Comparison of ENCODE assay signal across 11 cellular contexts in the genomic region with DNA sequence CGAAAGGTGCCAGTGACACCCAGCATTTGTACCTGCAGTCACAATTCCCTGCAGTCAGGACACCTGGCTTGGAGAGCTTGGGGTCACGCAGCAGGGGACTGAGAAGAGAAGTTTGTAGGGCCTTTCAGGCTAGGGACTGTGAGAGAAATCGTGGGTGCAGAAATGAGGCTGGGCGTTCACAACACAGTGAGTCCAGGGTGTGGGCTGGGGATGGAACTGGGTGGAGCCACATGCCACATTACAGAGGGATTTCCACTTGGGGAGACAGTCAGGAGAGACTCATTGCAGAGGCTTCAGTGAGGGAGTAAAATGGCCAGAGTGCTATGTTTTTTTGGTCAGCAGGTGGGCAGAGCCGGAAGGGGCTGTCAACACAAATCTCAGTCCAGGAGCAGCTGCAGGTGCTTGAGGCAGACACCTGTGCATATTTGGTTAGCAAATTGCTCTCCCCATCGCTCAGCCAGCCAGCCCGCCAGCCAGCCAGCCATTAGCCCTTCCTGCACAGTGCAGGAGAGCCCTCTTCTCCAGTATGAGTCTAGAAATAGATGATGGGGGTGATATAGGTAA. TPM values are rescaled to one million over a fixed set of nuclear protein-coding genes. Genes with fewer than 3 reads are reported as not detected.
DNase-seq lines count a peak whose midpoint lies in the region; ATAC-seq and TF ChIP-seq lines count a peak whose summit lies in the region.
"Had no signal": no experiment of that assay in that cellular context is flagged by ENCODE, and none has a peak within 500 bp of the region (broad histone marks: within the 10 kb centered on the region; RNA-seq: fewer than 3 reads in every experiment).

No MANE protein-coding gene starts in this region.

- H3K36me3 ChIP-seq in breast epithelium, result no peaks in the 10 kb centered on the region
- H3K36me3 ChIP-seq in hepatocyte (replicated peaks; ENCODE audit: insufficient read depth, low read depth), result no peaks in the 10 kb centered on the region
- H3K36me3 ChIP-seq in upper lobe of right lung, result peaks cover 6% of the 10 kb centered on the region

- WGBS in hepatocyte (ENCODE audit: low lambda C conversion rate, missing lambda C conversion rate), result 81% methylated on average over 7 of the region's 7 CpGs

- H3K27me3 ChIP-seq in breast epithelium, result no peaks in the 10 kb centered on the region
- H3K27me3 ChIP-seq in hepatocyte, result no peaks in the 10 kb centered on the region
- no peaks in the 10 kb centered on the region for H3K27me3 ChIP-seq in upper lobe of right lung

- peak overlapping the region; percentile 19 for H3K4me2 ChIP-seq in hepatocyte

- no peaks in the 10 kb centered on the region for H3K27me3 Mint-ChIP-seq in MCF 10A (ENCODE audit: insufficient read depth, unreplicated experiment)

- no peak overlapping the region for H2AFZ ChIP-seq in hepatocyte

- no peaks in the 10 kb centered on the region for H3K9me3 Mint-ChIP-seq in MCF 10A (ENCODE audit: unreplicated experiment)
- H3K9me3 Mint-ChIP-seq: activated T-cell treated with anti-CD3 and anti-CD28 coated beads, Interleukin-2, amount 50 U/mL, for 72 hours had no signal

- CTCF ChIA-PET in MCF 10A (lab: Yijun Ruan, JAX), result interaction anchor here (0.6 kb wide), 1 partner anchor 9 kb away, joined by 5 read pairs; no protein-coding TSS in a partner anchor

- POLR2A ChIA-PET in MCF 10A (lab: Yijun Ruan, JAX), result interaction anchor here (0.6 to 1.2 kb wide), 2 partner anchors 8 to 311 kb away, joined by 3 read pairs; partner anchors contain the start of gene ITPR3

- DNase-seq in MCF 10A (ENCODE audit: unreplicated experiment) (no peak), breast epithelium (ENCODE audit: low spot score in 2 of 2) (no peak), NCI-H69 (lab: John Stamatoyannopoulos, UW) (peak; percentile 97), hepatocyte (ENCODE audit: low spot score) (no peak), upper lobe of right lung (no peak), ureter (ENCODE audit: low spot score) (no peak), Kasumi-1 (lab: John Stamatoyannopoulos, UW) (no peak)
- DNase-seq in effector CD4-positive, alpha-beta T cell, result no peak
- DNase-seq: activated T-cell treated with anti-CD3 and anti-CD28 coated beads, Interleukin-2, amount 50 U/mL, for 72 hours; foreskin melanocyte; mammary epithelial cell had no signal

- H3K4me1 Mint-ChIP-seq in MCF 10A (ENCODE audit: insufficient read depth, unreplicated experiment), result peaks cover 60% of the 10 kb centered on the region

- H3K4me3 Mint-ChIP-seq in MCF 10A (ENCODE audit: unreplicated experiment), result no peak overlapping the region
- H3K4me3 Mint-ChIP-seq: activated T-cell treated with anti-CD3 and anti-CD28 coated beads, Interleukin-2, amount 50 U/mL, for 72 hours had no signal

- H3K36me3 Mint-ChIP-seq in MCF 10A (ENCODE audit: insufficient read depth, unreplicated experiment), result peaks cover 41% of the 10 kb centered on the region

- no peak overlapping the region for H3K4me3 ChIP-seq in breast epithelium
- H3K4me3 ChIP-seq in hepatocyte, result no peak overlapping the region
- no peak overlapping the region for H3K4me3 ChIP-seq in upper lobe of right lung

- intact Hi-C loops in MCF 10A (cut with micrococcal nuclease) (no loop called here), breast epithelium (cut with DNase I; ENCODE audit: low total_unique reads) (no loop called here), upper lobe of right lung (cut with DNase I) (no loop called here)

- no peak for TF ChIP-seq POLR2A in breast epithelium (IDR thresholded peaks at IDR 0.05)

- no peaks in the 10 kb centered on the region for H4K20me1 ChIP-seq in hepatocyte (ENCODE audit: insufficient read depth, poor library complexity, severe bottlenecking)

- H3K4me1 ChIP-seq in breast epithelium, result no peaks in the 10 kb centered on the region
- peaks cover 22% of the 10 kb centered on the region for H3K4me1 ChIP-seq in hepatocyte (ENCODE audit: insufficient read depth)
- peaks cover 40% of the 10 kb centered on the region for H3K4me1 ChIP-seq in upper lobe of right lung

- BruUV-seq in MCF 10A (replicated peaks; lab: Mats Ljungman, UMichigan), result no TSS peak

- H3K27ac ChIP-seq in breast epithelium, result no peak overlapping the region
- H3K27ac ChIP-seq in hepatocyte, result peak overlapping the region; percentile 81
- peak overlapping the region; percentile 56 for H3K27ac ChIP-seq in upper lobe of right lung

- peak overlapping the region; percentile 61 for H3K27ac Mint-ChIP-seq in MCF 10A (ENCODE audit: low read depth, unreplicated experiment)
- H3K27ac Mint-ChIP-seq: activated T-cell treated with anti-CD3 and anti-CD28 coated beads, Interleukin-2, amount 50 U/mL, for 72 hours had no signal

- ATAC-seq in upper lobe of right lung, result peak; percentile 2
- ATAC-seq: activated T-cell treated with anti-CD3 and anti-CD28 coated beads, Interleukin-2, amount 50 U/mL, for 72 hours had no signal

- H3K9me2 ChIP-seq in hepatocyte (replicated peaks; ENCODE audit: insufficient read depth), result no peaks in the 10 kb centered on the region

- TF ChIP-seq CTCF in MCF 10A (IDR thresholded peaks at IDR 0.05; ENCODE audit: unreplicated experiment) (no peak), breast epithelium (IDR thresholded peaks at IDR 0.05) (no peak), hepatocyte (IDR thresholded peaks at IDR 0.05; ENCODE audit: poor library complexity) (no peak), upper lobe of right lung (IDR thresholded peaks at IDR 0.05) (no peak)

- peaks cover 57% of the 10 kb centered on the region for H3K79me2 ChIP-seq in hepatocyte

- H3K9me3 ChIP-seq in breast epithelium, result no peaks in the 10 kb centered on the region
- no peaks in the 10 kb centered on the region for H3K9me3 ChIP-seq in hepatocyte (ENCODE audit: low read depth)
- H3K9me3 ChIP-seq in upper lobe of right lung, result no peaks in the 10 kb centered on the region

RNA-seq across cellular contexts. Expression of gene ITPR3, which starts 7.4 kb away (rescaled TPM):
- total RNA-seq in MCF 10A (2022) (86.9 and 109 TPM in 2 replicates), breast epithelium (10 to 100 TPM; 18.4 to 40.0 (median 27.7) TPM), hepatocyte (27.3 and 39.6 TPM in 2 replicates), upper lobe of right lung (111 TPM), ureter (31.3 TPM)
- polyA plus RNA-seq in hepatocyte, result 14.8 and 16.5 TPM in 2 replicates

RNA-seq across cellular contexts. Expression of gene BAK1, which starts 48.4 kb away (rescaled TPM):
- 45.8 and 57.7 TPM in 2 replicates for total RNA-seq in MCF 10A (2022)
- total RNA-seq in breast epithelium, result 10 to 100 TPM in 1 of 3 donors, 1 to 10 TPM in 2; 6.7 to 11.1 (median 7.0) TPM
- total RNA-seq in hepatocyte, result 18.6 and 24.0 TPM in 2 replicates
- polyA plus RNA-seq in hepatocyte, result 23.6 and 33.1 TPM in 2 replicates
- total RNA-seq in upper lobe of right lung, result 19.1 TPM
- 27.9 TPM for total RNA-seq in ureter

Comparison
In these comparisons a context has a peak if more than half of its experiments do, and no peak if none do; other contexts are left out.
1. H3K27ac ChIP-seq: peak in hepatocyte (single experiment) and upper lobe of right lung (single experiment); none in breast epithelium (0 of 2).